26 cellular contexts compared by ENCODE assay signal in the genomic region with DNA sequence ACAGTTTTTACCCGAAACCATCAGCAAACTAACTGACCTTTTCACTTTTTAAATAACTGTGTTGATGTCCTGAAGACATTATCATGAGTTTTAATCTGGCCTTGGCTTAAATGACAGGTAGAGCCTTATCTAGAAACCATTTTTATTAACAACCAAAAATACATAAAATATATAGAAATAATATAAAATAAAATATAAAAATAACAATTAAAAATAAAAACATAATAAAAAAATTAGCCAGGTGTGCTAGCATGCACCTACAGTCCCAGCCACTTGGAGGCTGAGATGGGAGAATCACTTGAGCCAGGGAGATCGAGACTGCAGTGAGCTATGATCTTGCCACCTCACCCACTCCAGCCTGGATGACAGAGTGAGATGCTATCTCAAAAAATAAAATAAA.
"Had no signal": no experiment of that assay in that cellular context is flagged by ENCODE, and none has a peak within 500 bp of the region (broad histone marks: within the 10 kb centered on the region; RNA-seq: fewer than 3 reads in every experiment).

No MANE protein-coding gene starts in this region.

- H3K4me3 ChIP-seq: adrenal gland, body of pancreas, breast epithelium, MG63, SJCRH30, SK-N-MC had no signal

- H3K27me3 ChIP-seq: adrenal gland, body of pancreas, breast epithelium, MG63, SJCRH30 had no signal

- H3K4me1 ChIP-seq: breast epithelium had no signal

- DNase-seq: activated CD4-positive, alpha-beta T cell treated with anti-CD3 and anti-CD28 coated beads for 36 hours; activated CD4-positive, alpha-beta T cell treated with anti-CD3 and anti-CD28 coated beads, Interleukin-2, amount 10 ng/mL, durations not matched to agents 7 days and 5 days; activated CD4-positive, alpha-beta T cell treated with anti-CD3 and anti-CD28 coated beads, Interleukin-2, amount 50 U/mL, for 48 hours; activated CD8-positive, alpha-beta T cell treated with anti-CD3 and anti-CD28 coated beads, Interleukin-2, amount 10 ng/mL, durations not matched to agents 7 days and 5 days; activated gamma-delta T cell treated with Interleukin-2 at 50 U/mL for 16 hours; activated naive CD4-positive, alpha-beta T cell treated with anti-CD3 and anti-CD28 coated beads for 36 hours; activated T-cell treated with anti-CD3 and anti-CD28 coated beads, Interleukin-2, amount 50 U/mL, for 24 hours; adrenal gland; body of pancreas; Kasumi-1; MG63; MV-4-11; NCI-H1092; NCI-H146; NCI-H187; NCI-H2029 treated with DMSO at 0.1 percent for 48 hours; NCI-H345; NCI-H524 treated with DMSO at 0.1 percent for 48 hours; SHP77; SJCRH30; T1000 had no signal

- H3K4me1 Mint-ChIP-seq: activated CD4-positive, alpha-beta T cell treated with anti-CD3 and anti-CD28 coated beads for 36 hours; activated CD4-positive, alpha-beta T cell treated with anti-CD3 and anti-CD28 coated beads, Interleukin-2, amount 10 ng/mL, durations not matched to agents 7 days and 5 days had no signal

- H3K4me3 Mint-ChIP-seq: activated CD4-positive, alpha-beta T cell treated with anti-CD3 and anti-CD28 coated beads for 36 hours; activated CD4-positive, alpha-beta T cell treated with anti-CD3 and anti-CD28 coated beads, Interleukin-2, amount 10 ng/mL, durations not matched to agents 7 days and 5 days; activated CD8-positive, alpha-beta T cell treated with anti-CD3 and anti-CD28 coated beads, Interleukin-2, amount 10 ng/mL, durations not matched to agents 7 days and 5 days; activated naive CD4-positive, alpha-beta T cell treated with anti-CD3 and anti-CD28 coated beads for 36 hours; activated T-cell treated with anti-CD3 and anti-CD28 coated beads, Interleukin-2, amount 50 U/mL, for 24 hours had no signal

- H3K9me3 Mint-ChIP-seq: activated CD4-positive, alpha-beta T cell treated with anti-CD3 and anti-CD28 coated beads, Interleukin-2, amount 10 ng/mL, durations not matched to agents 7 days and 5 days; activated naive CD4-positive, alpha-beta T cell treated with anti-CD3 and anti-CD28 coated beads for 36 hours; activated naive CD4-positive, alpha-beta T cell treated with anti-CD3 and anti-CD28 coated beads, Interleukin-2, amount 50 U/mL, for 72 hours; activated T-cell treated with anti-CD3 and anti-CD28 coated beads, Interleukin-2, amount 50 U/mL, for 24 hours had no signal

- H3K36me3 ChIP-seq: adrenal gland, breast epithelium, MG63 had no signal

- H3K27ac Mint-ChIP-seq: activated CD4-positive, alpha-beta T cell treated with anti-CD3 and anti-CD28 coated beads for 36 hours; activated CD4-positive, alpha-beta T cell treated with anti-CD3 and anti-CD28 coated beads, Interleukin-2, amount 10 ng/mL, durations not matched to agents 7 days and 5 days; activated CD8-positive, alpha-beta T cell treated with anti-CD3 and anti-CD28 coated beads, Interleukin-2, amount 10 ng/mL, durations not matched to agents 7 days and 5 days; activated naive CD4-positive, alpha-beta T cell treated with anti-CD3 and anti-CD28 coated beads for 36 hours; activated naive CD4-positive, alpha-beta T cell treated with anti-CD3 and anti-CD28 coated beads, Interleukin-2, amount 50 U/mL, for 72 hours; activated T-cell treated with anti-CD3 and anti-CD28 coated beads, Interleukin-2, amount 50 U/mL, for 24 hours had no signal

- H3K9me3 ChIP-seq: adrenal gland, body of pancreas, breast epithelium, MG63, SJCRH30 had no signal

- ATAC-seq: activated CD4-positive, alpha-beta T cell treated with anti-CD3 and anti-CD28 coated beads for 36 hours; activated CD4-positive, CD25-positive, alpha-beta regulatory T cell treated with anti-CD3 and anti-CD28 coated beads, Interleukin-2, amount 50 U/mL, for 24 hours; activated CD8-positive, alpha-beta T cell treated with anti-CD3 and anti-CD28 coated beads, Interleukin-2, amount 10 ng/mL, durations not matched to agents 7 days and 5 days; activated naive CD4-positive, alpha-beta T cell treated with anti-CD3 and anti-CD28 coated beads, Interleukin-2, amount 50 U/mL, for 72 hours; body of pancreas; Panc1 had no signal

- H3K27ac ChIP-seq: adrenal gland, body of pancreas, breast epithelium, SJCRH30, SK-N-MC had no signal

- H3K27me3 Mint-ChIP-seq: activated CD4-positive, alpha-beta T cell treated with anti-CD3 and anti-CD28 coated beads for 36 hours; activated CD4-positive, alpha-beta T cell treated with anti-CD3 and anti-CD28 coated beads, Interleukin-2, amount 10 ng/mL, durations not matched to agents 7 days and 5 days; activated T-cell treated with anti-CD3 and anti-CD28 coated beads, Interleukin-2, amount 50 U/mL, for 24 hours had no signal
